ENCODE assay signal across 22 cellular contexts in genomic region chr10:110881247-110881646, GRCh38. TPM values are rescaled to one million over a fixed set of nuclear protein-coding genes. Genes with fewer than 3 reads are reported as not detected.
DNase-seq lines count a peak whose midpoint lies in the region; ATAC-seq and TF ChIP-seq lines count a peak whose summit lies in the region.
"Had no signal": no experiment of that assay in that cellular context is flagged by ENCODE, and none has a peak within 500 bp of the region (broad histone marks: within the 10 kb centered on the region; RNA-seq: fewer than 3 reads in every experiment).

No MANE protein-coding gene starts in this region.

- H3K27me3 ChIP-seq in right atrium auricular region, result no peaks in the 10 kb centered on the region
- H3K27me3 ChIP-seq in testis, result no peaks in the 10 kb centered on the region
- H3K27me3 ChIP-seq in tibial nerve, result no peaks in the 10 kb centered on the region
- H3K27me3 ChIP-seq: heart right ventricle, SJCRH30 had no signal

- CTCF ChIA-PET in activated CD4-positive, alpha-beta memory T cell treated with anti-CD3 and anti-CD28 coated beads for 36 hours (lab: Charles Lee), result interaction anchor here (1.0 to 1.7 kb wide), 3 partner anchors 13 to 107 kb away, joined by 3 to 5 read pairs (median 3); no protein-coding TSS in a partner anchor
- CTCF ChIA-PET in activated CD4-positive, alpha-beta memory T cell treated with anti-CD3 and anti-CD28 coated beads, Interleukin-2, amount 10 ng/mL, durations not matched to agents 7 days and 5 days (lab: Charles Lee), result interaction anchor here (0.8 kb wide), 1 partner anchor 135 kb away, joined by 3 read pairs; no protein-coding TSS in a partner anchor

- intact Hi-C loops in activated CD4-positive, alpha-beta memory T cell treated with anti-CD3 and anti-CD28 coated beads for 36 hours (cut with micrococcal nuclease), result no loop called here
- intact Hi-C loops in testis (cut with DNase I; ENCODE audit: low total_unique reads), result no loop called here

- no peak for ATAC-seq in activated T-helper 17 cell treated with anti-CD3 and anti-CD28 coated beads, Interleukin-2, amount 50 U/mL, for 72 hours (replicated peaks)
- no peak for ATAC-seq in GM21526 (IDR thresholded peaks at IDR 0.05; ENCODE audit: low FRiP score, unreplicated experiment)
- ATAC-seq: GM23338 had no signal

- TF ChIP-seq POLR2A in testis (IDR thresholded peaks at IDR 0.05) (no peak), tibial nerve (IDR thresholded peaks at IDR 0.05) (no peak)

- peaks cover 43% of the 10 kb centered on the region for H3K36me3 Mint-ChIP-seq in activated CD4-positive, alpha-beta memory T cell treated with anti-CD3 and anti-CD28 coated beads for 36 hours
- peaks cover 68% of the 10 kb centered on the region for H3K36me3 Mint-ChIP-seq in activated CD4-positive, alpha-beta memory T cell treated with anti-CD3 and anti-CD28 coated beads, Interleukin-2, amount 10 ng/mL, durations not matched to agents 7 days and 5 days (ENCODE audit: low read depth)
- peaks cover 87% of the 10 kb centered on the region for H3K36me3 Mint-ChIP-seq in activated T-helper 17 cell treated with anti-CD3 and anti-CD28 coated beads, Interleukin-2, amount 50 U/mL, for 72 hours (ENCODE audit: low read depth)

- DNase-seq in activated CD4-positive, alpha-beta memory T cell treated with anti-CD3 and anti-CD28 coated beads for 36 hours, result no peak
- no peak for DNase-seq in activated CD4-positive, alpha-beta memory T cell treated with anti-CD3 and anti-CD28 coated beads, Interleukin-2, amount 10 ng/mL, durations not matched to agents 7 days and 5 days
- DNase-seq in right atrium auricular region (ENCODE audit: low spot score), result no peak
- DNase-seq in testis, result no peak
- DNase-seq in tibial nerve (ENCODE audit: low spot score in 2 of 2), result no peak
- DNase-seq in NCI-H446 (lab: John Stamatoyannopoulos, UW), result no peak
- DNase-seq: 8988T; activated CD8-positive, alpha-beta memory T cell treated with anti-CD3 and anti-CD28 coated beads, Interleukin-2, amount 50 U/mL, for 48 hours; caudate nucleus; effector CD4-positive, alpha-beta T cell; heart right ventricle; islet precursor cell; MV-4-11; NCI-H2081 treated with DMSO at 0.1 percent for 48 hours; NCI-H526 treated with DMSO at 0.1 percent for 48 hours; SJCRH30; T-helper 9 cell had no signal

- H3K4me3 ChIP-seq in right atrium auricular region (no peak overlapping the region), testis (no peak overlapping the region), tibial nerve (no peak overlapping the region)
- H3K4me3 ChIP-seq: GM23338, heart right ventricle, SJCRH30 had no signal

- TF ChIP-seq CTCF in right atrium auricular region (IDR thresholded peaks at IDR 0.05) (no peak), testis (IDR thresholded peaks at IDR 0.05) (no peak), tibial nerve (IDR thresholded peaks at IDR 0.05) (no peak)

- H3K27ac Mint-ChIP-seq in activated CD4-positive, alpha-beta memory T cell treated with anti-CD3 and anti-CD28 coated beads for 36 hours, result peak overlapping the region; percentile 53
- no peak overlapping the region for H3K27ac Mint-ChIP-seq in activated CD4-positive, alpha-beta memory T cell treated with anti-CD3 and anti-CD28 coated beads, Interleukin-2, amount 10 ng/mL, durations not matched to agents 7 days and 5 days
- peak overlapping the region; percentile 4 for H3K27ac Mint-ChIP-seq in activated T-helper 17 cell treated with anti-CD3 and anti-CD28 coated beads, Interleukin-2, amount 50 U/mL, for 72 hours
- H3K27ac Mint-ChIP-seq: GM23338 had no signal

- POLR2A ChIA-PET in activated CD4-positive, alpha-beta memory T cell treated with anti-CD3 and anti-CD28 coated beads for 36 hours (lab: Charles Lee), result no interaction called here
- POLR2A ChIA-PET in activated CD4-positive, alpha-beta memory T cell treated with anti-CD3 and anti-CD28 coated beads, Interleukin-2, amount 10 ng/mL, durations not matched to agents 7 days and 5 days (lab: Charles Lee), result interaction anchor here (1.0 to 2.0 kb wide), 3 partner anchors 10 to 103 kb away, joined by 3 to 5 read pairs (median 4); partner anchors contain the start of gene PDCD4

- H3K9me3 ChIP-seq in right atrium auricular region, result no peaks in the 10 kb centered on the region
- no peaks in the 10 kb centered on the region for H3K9me3 ChIP-seq in testis
- no peaks in the 10 kb centered on the region for H3K9me3 ChIP-seq in tibial nerve
- H3K9me3 ChIP-seq: heart right ventricle, SJCRH30 had no signal

- TF ChIP-seq EP300 in tibial nerve (IDR thresholded peaks at IDR 0.05), result no peak

- no peaks in the 10 kb centered on the region for H3K27me3 Mint-ChIP-seq in activated CD4-positive, alpha-beta memory T cell treated with anti-CD3 and anti-CD28 coated beads for 36 hours
- H3K27me3 Mint-ChIP-seq in activated CD4-positive, alpha-beta memory T cell treated with anti-CD3 and anti-CD28 coated beads, Interleukin-2, amount 10 ng/mL, durations not matched to agents 7 days and 5 days, result no peaks in the 10 kb centered on the region
- no peaks in the 10 kb centered on the region for H3K27me3 Mint-ChIP-seq in activated T-helper 17 cell treated with anti-CD3 and anti-CD28 coated beads, Interleukin-2, amount 50 U/mL, for 72 hours
- H3K27me3 Mint-ChIP-seq: memory B cell had no signal

- H3K27ac ChIP-seq in right atrium auricular region (peak overlapping the region; percentile 38 to 54), testis (peak overlapping the region; percentile 5 to 56), tibial nerve (no peak overlapping the region)
- H3K27ac ChIP-seq: SJCRH30 had no signal

- no peaks in the 10 kb centered on the region for H3K9me3 Mint-ChIP-seq in activated CD4-positive, alpha-beta memory T cell treated with anti-CD3 and anti-CD28 coated beads for 36 hours
- H3K9me3 Mint-ChIP-seq in activated CD4-positive, alpha-beta memory T cell treated with anti-CD3 and anti-CD28 coated beads, Interleukin-2, amount 10 ng/mL, durations not matched to agents 7 days and 5 days, result no peaks in the 10 kb centered on the region
- no peaks in the 10 kb centered on the region for H3K9me3 Mint-ChIP-seq in activated T-helper 17 cell treated with anti-CD3 and anti-CD28 coated beads, Interleukin-2, amount 50 U/mL, for 72 hours
- H3K9me3 Mint-ChIP-seq: GM23338, memory B cell, neural crest cell had no signal

- peaks cover 66% of the 10 kb centered on the region for H3K4me1 Mint-ChIP-seq in activated CD4-positive, alpha-beta memory T cell treated with anti-CD3 and anti-CD28 coated beads for 36 hours (ENCODE audit: low read depth)
- H3K4me1 Mint-ChIP-seq in activated CD4-positive, alpha-beta memory T cell treated with anti-CD3 and anti-CD28 coated beads, Interleukin-2, amount 10 ng/mL, durations not matched to agents 7 days and 5 days, result peaks cover 38% of the 10 kb centered on the region
- H3K4me1 Mint-ChIP-seq in activated T-helper 17 cell treated with anti-CD3 and anti-CD28 coated beads, Interleukin-2, amount 50 U/mL, for 72 hours, result peaks cover 40% of the 10 kb centered on the region
- H3K4me1 Mint-ChIP-seq: GM23338, neural crest cell had no signal

- H3K36me3 ChIP-seq in right atrium auricular region (peaks cover 2% of the 10 kb centered on the region), testis (ENCODE audit: low read depth, missing control alignments) (no peaks in the 10 kb centered on the region), tibial nerve (peaks cover 0 to 35% (median 6%) of the 10 kb centered on the region in 3 donors)

- H3K4me3 Mint-ChIP-seq in activated CD4-positive, alpha-beta memory T cell treated with anti-CD3 and anti-CD28 coated beads for 36 hours, result no peak overlapping the region
- H3K4me3 Mint-ChIP-seq in activated CD4-positive, alpha-beta memory T cell treated with anti-CD3 and anti-CD28 coated beads, Interleukin-2, amount 10 ng/mL, durations not matched to agents 7 days and 5 days, result no peak overlapping the region
- peak overlapping the region; percentile 10 for H3K4me3 Mint-ChIP-seq in activated T-helper 17 cell treated with anti-CD3 and anti-CD28 coated beads, Interleukin-2, amount 50 U/mL, for 72 hours
- H3K4me3 Mint-ChIP-seq: GM23338, memory B cell, neural crest cell had no signal

- 63 to 79% methylated on average over 9 of the region's 9 CpGs for WGBS in testis, 2 donors
- WGBS in tibial nerve, 2 donors, result 88 to 93% methylated on average over 9 of the region's 9 CpGs

- peaks cover 0 to 11% of the 10 kb centered on the region in 2 donors for H3K4me1 ChIP-seq in right atrium auricular region
- H3K4me1 ChIP-seq in testis, result no peaks in the 10 kb centered on the region
- H3K4me1 ChIP-seq in tibial nerve, result peaks cover 0 to 38% (median 11%) of the 10 kb centered on the region in 4 donors

RNA-seq across cellular contexts. Expression of gene PDCD4, which starts 9.5 kb away (rescaled TPM):
- total RNA-seq in activated CD4-positive, alpha-beta memory T cell treated with anti-CD3 and anti-CD28 coated beads for 36 hours, result 100 to 1,000 TPM; 123 to 141 TPM
- total RNA-seq in activated CD4-positive, alpha-beta memory T cell treated with anti-CD3 and anti-CD28 coated beads, Interleukin-2, amount 10 ng/mL, durations not matched to agents 7 days and 5 days, result 100 to 1,000 TPM; 105 to 109 TPM
- 100 to 1,000 TPM in 1 of 2 donors, 10 to 100 TPM in 1; 59.0 to 140 TPM for total RNA-seq in activated T-helper 17 cell treated with anti-CD3 and anti-CD28 coated beads, Interleukin-2, amount 50 U/mL, for 72 hours
- total RNA-seq in right atrium auricular region, result 10 to 100 TPM; 22.1 to 22.6 TPM
- 10 to 100 TPM; 64.0 to 71.1 TPM for total RNA-seq in testis
- 124 TPM for polyA plus RNA-seq in testis (ENCODE audit: insufficient read depth, low read depth, low replicate concordance)
- total RNA-seq in tibial nerve, result 100 to 1,000 TPM in 1 of 4 donors, 10 to 100 TPM in 3; 68.6 to 109 (median 82.7) TPM

RNA-seq across cellular contexts. Expression of gene BBIP1, which starts 37.7 kb away (rescaled TPM):
- 10 to 100 TPM; 36.4 to 43.9 TPM for total RNA-seq in activated CD4-positive, alpha-beta memory T cell treated with anti-CD3 and anti-CD28 coated beads for 36 hours
- total RNA-seq in activated CD4-positive, alpha-beta memory T cell treated with anti-CD3 and anti-CD28 coated beads, Interleukin-2, amount 10 ng/mL, durations not matched to agents 7 days and 5 days, result 10 to 100 TPM; 24.8 to 30.2 TPM
- total RNA-seq in activated T-helper 17 cell treated with anti-CD3 and anti-CD28 coated beads, Interleukin-2, amount 50 U/mL, for 72 hours, result 10 to 100 TPM; 24.1 to 40.0 TPM
- total RNA-seq in right atrium auricular region, result 10 to 100 TPM; 18.2 to 23.1 TPM
- 10 to 100 TPM; 41.8 to 57.7 TPM for total RNA-seq in testis
- 202 TPM for polyA plus RNA-seq in testis (ENCODE audit: insufficient read depth, low read depth, low replicate concordance)
- total RNA-seq in tibial nerve, result 10 to 100 TPM; 25.2 to 37.0 (median 33.9) TPM

RNA-seq across cellular contexts. Expression of gene SHOC2, which starts 38.2 kb away (rescaled TPM):
- total RNA-seq in activated CD4-positive, alpha-beta memory T cell treated with anti-CD3 and anti-CD28 coated beads for 36 hours, result 10 to 100 TPM; 30.7 to 32.5 TPM
- total RNA-seq in activated CD4-positive, alpha-beta memory T cell treated with anti-CD3 and anti-CD28 coated beads, Interleukin-2, amount 10 ng/mL, durations not matched to agents 7 days and 5 days, result 10 to 100 TPM; 43.2 to 45.6 TPM
- 10 to 100 TPM; 38.3 to 39.6 TPM for total RNA-seq in activated T-helper 17 cell treated with anti-CD3 and anti-CD28 coated beads, Interleukin-2, amount 50 U/mL, for 72 hours
- 10 to 100 TPM; 32.9 to 48.9 TPM for total RNA-seq in right atrium auricular region
- total RNA-seq in testis, result 100 to 1,000 TPM in 1 of 2 donors, 10 to 100 TPM in 1; 91.1 to 104 TPM
- 61.5 TPM for polyA plus RNA-seq in testis (ENCODE audit: insufficient read depth, low read depth, low replicate concordance)
- 10 to 100 TPM; 49.2 to 50.9 (median 50.5) TPM for total RNA-seq in tibial nerve

Comparison
In these comparisons a context has a peak if more than half of its experiments do, and no peak if none do; other contexts are left out.
1. H3K27ac ChIP-seq: peak in right atrium auricular region (2 of 2) and testis (2 of 2); none in tibial nerve (0 of 4).